In genomic region chr1:145095284-145096057, GRCh38 we compare ENCODE assay signal across 8 cellular contexts. TPM values are rescaled to one million over a fixed set of nuclear protein-coding genes. Genes with fewer than 3 reads are reported as not detected.
DNase-seq lines count a peak whose midpoint lies in the region; ATAC-seq, FAIRE-seq and TF ChIP-seq lines count a peak whose summit lies in the region.
"Not testable (repeated sequence)": the region's sequence is repeated elsewhere in the genome, so short reads cannot be mapped to it uniquely, and the experiment has no call there.

Gene FAM72D (plus strand): TSS chr1:145095974. CDS start chr1:145096848, 874 bp downstream.
Gene SRGAP2B (minus strand): TSS chr1:145095328. CDS start chr1:145092901, 2,427 bp downstream.

- not testable (repeated sequence) for H3F3A ChIP-seq in neural progenitor cell (ENCODE audit: low read depth)

- WGBS in K562 (ENCODE audit: insufficient coverage, low coverage, missing lambda C conversion rate): no CpG with 5 or more reads among the region's 47 CpGs
- no CpG with 5 or more reads among the region's 47 CpGs for WGBS in heart right ventricle, 2 donors

- intact Hi-C loops in K562 (cut with micrococcal nuclease); heart right ventricle (cut with DNase I); uterus (cut with DNase I; ENCODE audit: low total_unique reads): not testable (repeated sequence)

- H3K4me1 ChIP-seq in Peyer's patch; K562 (replicated peaks in 1 of 2; ENCODE audit: control insufficient read depth in 2 of 2, insufficient read depth in 2 of 2, low read length in 2 of 2); heart right ventricle; neural progenitor cell; uterus: not testable (repeated sequence)

- not testable (repeated sequence) for H3K4me2 ChIP-seq in K562 (ENCODE audit: insufficient read depth, low read length)
- peak within 1 kb of the TSS; percentile 67 for H3K4me2 ChIP-seq in neural progenitor cell

- TF ChIP-seq RAD21 in K562 (CRISPR knock-in tag; conservative IDR thresholded peaks at IDR 0.05 in 1 of 2, IDR thresholded peaks at IDR 0.05 in 1 of 2): not testable (repeated sequence)

- H3K4me1 Mint-ChIP-seq in neural progenitor cell: not testable (repeated sequence)

- not testable (repeated sequence) for H3K27me3 ChIP-seq in Peyer's patch; K562 (ENCODE audit: control insufficient read depth in 2 of 2, insufficient read depth in 2 of 2, low read length in 2 of 2); heart right ventricle; neural progenitor cell; uterus

- not testable (repeated sequence) for DNase-seq in Peyer's patch; K562 (ENCODE audit: extremely low read depth in 1 of 4, low spot score in 3 of 4); heart right ventricle; neural progenitor cell (ENCODE audit: low spot score); uterus

- POLR2A ChIA-PET in K562 (lab: Yijun Ruan, JAX): not testable (repeated sequence)

- not testable (repeated sequence) for H3K27ac Mint-ChIP-seq in neural progenitor cell

- not testable (repeated sequence) for H3K27me3 Mint-ChIP-seq in neural progenitor cell (ENCODE audit: insufficient read depth, low read depth)

- not testable (repeated sequence) for TF ChIP-seq CTCF in Peyer's patch (IDR thresholded peaks at IDR 0.05); K562 (IDR thresholded peaks at IDR 0.05 in 2 of 3, conservative IDR thresholded peaks at IDR 0.05 in 1 of 3; ENCODE audit: insufficient read depth in 2 of 3, low read depth in 1 of 3, low read length in 3 of 3); heart right ventricle (IDR thresholded peaks at IDR 0.05); neural progenitor cell (IDR thresholded peaks at IDR 0.05); uterus (IDR thresholded peaks at IDR 0.05)

- CTCF ChIA-PET in K562 (lab: Yijun Ruan, JAX; ENCODE audit: low intra/inter-chr PET ratio): not testable (repeated sequence)

- H3K9me3 ChIP-seq in Peyer's patch; K562 (replicated peaks; ENCODE audit: control insufficient read depth, insufficient read depth, low read depth, low read length); heart right ventricle; neural progenitor cell (ENCODE audit: low read depth); uterus: not testable (repeated sequence)

- not testable (repeated sequence) for H3K9me3 Mint-ChIP-seq in neural progenitor cell

- not testable (repeated sequence) for H3K79me2 ChIP-seq in K562 (ENCODE audit: control insufficient read depth, insufficient read depth, low read length); neural progenitor cell (ENCODE audit: low read depth)

- not testable (repeated sequence) for H3K36me3 ChIP-seq in Peyer's patch; K562 (ENCODE audit: control insufficient read depth, insufficient read depth, low read length); heart right ventricle; neural progenitor cell; uterus

- H2AFZ ChIP-seq in K562 (ENCODE audit: low read depth, low read length); neural progenitor cell (replicated peaks): not testable (repeated sequence)

- not testable (repeated sequence) for TF ChIP-seq EP300 in K562 (IDR thresholded peaks at IDR 0.05; ENCODE audit: low read length)

- H3K9me1 ChIP-seq in K562 (ENCODE audit: control insufficient read depth, insufficient read depth, low read length): not testable (repeated sequence)

- H4K20me1 ChIP-seq in K562 (replicated peaks; ENCODE audit: control insufficient read depth, insufficient read depth, low read length); neural progenitor cell (ENCODE audit: low read depth): not testable (repeated sequence)

- H3K4me3 ChIP-seq in Peyer's patch: peak within 1 kb of the TSS; percentile 38 to 51 (median 42)
- peak within 1 kb of the TSS; percentile 27; the same call in 1 of the 2 replicates for H3K4me3 ChIP-seq in K562
- peak within 1 kb of the TSS in 9 of 10 donors; percentile 33 to 56 (median 50) for H3K4me3 ChIP-seq in heart right ventricle
- peak within 1 kb of the TSS; percentile 48 for H3K4me3 ChIP-seq in neural progenitor cell
- peak within 1 kb of the TSS; percentile 28 to 45 for H3K4me3 ChIP-seq in uterus

- not testable (repeated sequence) for H3K36me3 Mint-ChIP-seq in neural progenitor cell

- H3K9ac ChIP-seq in K562 (ENCODE audit: insufficient read depth in 1 of 2, low read depth in 2 of 2, low read length in 2 of 2): peak within 1 kb of the TSS in 1 of 2 experiments; percentile 54; a peak in 1 of 4 replicates
- H3K9ac ChIP-seq in neural progenitor cell: not testable (repeated sequence)

- not testable (repeated sequence) for TF ChIP-seq POLR2A in Peyer's patch (IDR thresholded peaks at IDR 0.05); K562 (conservative IDR thresholded peaks at IDR 0.05); uterus (IDR thresholded peaks at IDR 0.05)

- peak within 1 kb of the TSS; percentile 74 for H3K4me3 Mint-ChIP-seq in neural progenitor cell

- not testable (repeated sequence) for BruUV-seq in K562 (replicated peaks; lab: Mats Ljungman, UMichigan)

- in situ Hi-C loops in K562 (cut with MboI): not testable (repeated sequence)

- peak within 1 kb of the TSS in 3 of 4 donors; percentile 57 to 67 (median 66) for H3K27ac ChIP-seq in Peyer's patch
- H3K27ac ChIP-seq in K562 (ENCODE audit: extremely low read depth, low read depth, low read length); neural progenitor cell: not testable (repeated sequence)
- H3K27ac ChIP-seq in heart right ventricle: peak within 1 kb of the TSS in 5 of 10 donors; percentile 55 to 78 (median 72)
- peak within 1 kb of the TSS in 1 of 2 donors; percentile 71 for H3K27ac ChIP-seq in uterus

- ATAC-seq in GM18519 (IDR thresholded peaks at IDR 0.05; ENCODE audit: low FRiP score, unreplicated experiment): peak; percentile 79
- peak; percentile 78 for ATAC-seq in GM21737 (IDR thresholded peaks at IDR 0.05; ENCODE audit: unreplicated experiment)
- peak; percentile 81 for ATAC-seq in HG03139 (IDR thresholded peaks at IDR 0.05; ENCODE audit: unreplicated experiment)
- peak; percentile 88 for ATAC-seq in K562
- peak; percentile 86 to 97 (median 90) for ATAC-seq in heart right ventricle

- peak; percentile 88 for FAIRE-seq in K562 (lab: Jason Lieb, UNC)

RNA-seq across cellular contexts. Expression of gene FAM72D, which starts in this region (rescaled TPM):
- total RNA-seq in Peyer's patch (1 to 10 TPM in 1 of 4 donors, not detected in 3; 1.2 TPM), K562 (2014; rRNA removed) (15.1 and 16.8 TPM in 2 replicates), K562 (2014; rRNA removed; fragmentation: Illumina TruSeq; extraction: Trizol) (20.1 and 20.8 TPM in 2 replicates), K562 (2015; rRNA removed; fragmentation: Illumina TruSeq; extraction: Trizol) (16.1 and 21.3 TPM in 2 replicates), K562 (2021) (14.9 and 15.8 TPM in 2 replicates), heart right ventricle (under 1 TPM in 1 of 10 donors, not detected in 9; 0.32 TPM), neural progenitor cell (ENCODE audit: low replicate concordance) (23.9 and 36.8 TPM in 2 replicates), uterus (1 to 10 TPM in 1 of 4 donors, under 1 TPM in 1, not detected in 2; 0.52 to 1.9 TPM)
- total RNA-seq in K562 (2011; cell fraction: chromatin; rRNA removed; ENCODE audit: low replicate concordance): 5.0 and 10.1 TPM in 2 replicates
- total RNA-seq in K562 (2011; cell fraction: nucleolus; rRNA removed): 6.2 and 7.7 TPM in 2 replicates
- total RNA-seq in K562 (2011; cell fraction: nucleoplasm; rRNA removed): 8.4 and 14.0 TPM in 2 replicates
- polyA plus RNA-seq in K562 (2011; rRNA removed) (26.3 and 33.7 TPM in 2 replicates), K562 (2014; fragmentation: Illumina TruSeq; extraction: Trizol) (29.3 and 36.5 TPM in 2 replicates), K562 (2014; fragmentation: Nextera tagmentation; extraction: Ambion mirVana) (1 to 10 TPM; 5.5 to 7.3 TPM), K562 (2014; rRNA removed) (21.4 and 24.1 TPM in 2 replicates), heart right ventricle (under 1 TPM; 0.09 to 0.29 TPM)
- polyA plus RNA-seq in K562 (2011; cell fraction: cytosol; rRNA removed): 6.0 and 13.7 TPM in 2 replicates
- 7.6 and 11.5 TPM in 2 replicates for polyA plus RNA-seq in K562 (2011; cell fraction: nucleus; rRNA removed)
- polyA plus RNA-seq in K562 (2012): 15.6 and 17.9 TPM in 2 replicates
- polyA minus RNA-seq in K562 (2011; rRNA and poly(A)+ RNA removed): 16.9 and 18.7 TPM in 2 replicates
- polyA minus RNA-seq in K562 (2011; cell fraction: cytosol; rRNA and poly(A)+ RNA removed): 5.9 and 8.4 TPM in 2 replicates
- 3.8 and 7.3 TPM in 2 replicates for polyA minus RNA-seq in K562 (2011; cell fraction: nucleus; rRNA and poly(A)+ RNA removed)

RNA-seq across cellular contexts. Expression of gene SRGAP2B, which starts in this region (rescaled TPM):
- total RNA-seq in Peyer's patch: 10 to 100 TPM in 1 of 4 donors, 1 to 10 TPM in 3; 2.5 to 31.4 (median 5.8) TPM
- total RNA-seq in K562 (2011; cell fraction: chromatin; rRNA removed; ENCODE audit: low replicate concordance): 14.0 and 15.7 TPM in 2 replicates
- 10.8 and 12.5 TPM in 2 replicates for total RNA-seq in K562 (2011; cell fraction: nucleolus; rRNA removed)
- 8.0 and 12.3 TPM in 2 replicates for total RNA-seq in K562 (2011; cell fraction: nucleoplasm; rRNA removed)
- 4.0 and 5.2 TPM in 2 replicates for total RNA-seq in K562 (2014; rRNA removed)
- 3.6 and 4.6 TPM in 2 replicates for total RNA-seq in K562 (2014; rRNA removed; fragmentation: Illumina TruSeq; extraction: Trizol)
- 3.2 and 3.9 TPM in 2 replicates for total RNA-seq in K562 (2015; rRNA removed; fragmentation: Illumina TruSeq; extraction: Trizol)
- total RNA-seq in K562 (2021): 16.3 and 17.6 TPM in 2 replicates
- polyA plus RNA-seq in K562 (2011; rRNA removed): 4.0 and 6.8 TPM in 2 replicates
- polyA plus RNA-seq in K562 (2011; cell fraction: cytosol; rRNA removed): 2.8 and 4.3 TPM in 2 replicates
- polyA plus RNA-seq in K562 (2011; cell fraction: nucleus; rRNA removed): 4.6 and 10.0 TPM in 2 replicates
- 4.6 and 6.1 TPM in 2 replicates for polyA plus RNA-seq in K562 (2012)
- 3.2 and 4.6 TPM in 2 replicates for polyA plus RNA-seq in K562 (2014; fragmentation: Illumina TruSeq; extraction: Trizol)
- 1 to 10 TPM; 4.3 to 5.4 TPM for polyA plus RNA-seq in K562 (2014; fragmentation: Nextera tagmentation; extraction: Ambion mirVana)
- 2.5 and 2.8 TPM in 2 replicates for polyA plus RNA-seq in K562 (2014; rRNA removed)
- 9.4 and 10.9 TPM in 2 replicates for polyA minus RNA-seq in K562 (2011; rRNA and poly(A)+ RNA removed)
- polyA minus RNA-seq in K562 (2011; cell fraction: cytosol; rRNA and poly(A)+ RNA removed): 5.2 and 13.7 TPM in 2 replicates
- polyA minus RNA-seq in K562 (2011; cell fraction: nucleus; rRNA and poly(A)+ RNA removed): 10.2 and 14.6 TPM in 2 replicates
- total RNA-seq in heart right ventricle: 10 to 100 TPM in 3 of 10 donors, 1 to 10 TPM in 7; 7.6 to 14.0 (median 9.7) TPM
- 1 to 10 TPM; 3.5 to 4.9 TPM for polyA plus RNA-seq in heart right ventricle
- total RNA-seq in neural progenitor cell (ENCODE audit: low replicate concordance): 19.1 and 35.9 TPM in 2 replicates
- total RNA-seq in uterus: 10 to 100 TPM in 3 of 4 donors, 1 to 10 TPM in 1; 3.1 to 51.3 (median 26.9) TPM

Comparison
In these comparisons a context has a peak if more than half of its experiments do, and no peak if none do; other contexts are left out.
1. RNA of gene FAM72D (polyA plus RNA-seq): 5.5 to 36.5 TPM in K562; 0.09 to 0.29 TPM in heart right ventricle; every median in the first group is over 4 times any median in the second.
2. Peak in every context shown above with its lines, with median percentiles within 50 percentile points of each other: ATAC-seq and H3K4me3 ChIP-seq.